In the genomic region with DNA sequence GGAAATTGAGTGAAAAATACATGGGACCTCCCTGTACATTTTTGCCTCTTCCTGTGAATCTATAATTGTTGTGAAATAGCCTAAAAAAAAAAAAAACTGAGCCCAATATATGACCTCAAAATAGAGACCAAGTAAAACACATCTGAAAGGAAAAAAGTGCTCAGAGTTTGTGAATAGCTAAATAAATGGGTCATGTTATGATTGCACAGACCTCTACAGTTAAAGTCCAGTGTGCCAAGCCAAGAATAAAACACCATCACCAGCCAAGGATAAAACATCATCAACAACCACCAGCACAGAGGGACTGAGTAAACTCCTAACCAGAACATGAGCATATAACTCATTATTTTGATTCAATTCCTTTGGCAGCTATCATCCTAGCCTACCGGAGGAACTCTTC, we compare ENCODE assay signal across 16 cellular contexts.
A peak's percentile ranks its signal among the peaks of the same experiment; 100 is the strongest.
DNase-seq lines count a peak whose midpoint lies in the region; ATAC-seq and TF ChIP-seq lines count a peak whose summit lies in the region.
"Had no signal": no experiment of that assay in that cellular context is flagged by ENCODE, and none has a peak within 500 bp of the region (broad histone marks: within the 10 kb centered on the region; RNA-seq: fewer than 3 reads in every experiment).

No MANE protein-coding gene starts in this region.

- intact Hi-C loops in Right ventricle myocardium inferior (cut with DNase I) (no loop called here), right cardiac atrium (cut with DNase I) (no loop called here), tibial artery (cut with DNase I; ENCODE audit: low total_unique reads) (no loop called here), body of pancreas (cut with DNase I) (no loop called here)

- 52% methylated on average over 1 of the region's 1 CpG for WGBS in right cardiac atrium
- 85 to 100% methylated on average over 1 of the region's 1 CpG for WGBS in body of pancreas, 2 donors

- H3K36me3 Mint-ChIP-seq in activated T-cell treated with anti-CD3 and anti-CD28 coated beads, Interleukin-2, amount 50 U/mL, for 72 hours (ENCODE audit: insufficient read depth in 2 of 2) = no peaks in the 10 kb centered on the region

- no peak overlapping the region for H3K4me3 Mint-ChIP-seq in activated T-cell treated with anti-CD3 and anti-CD28 coated beads, Interleukin-2, amount 50 U/mL, for 72 hours
- H3K4me3 Mint-ChIP-seq: IgD-negative memory B cell had no signal

- TF ChIP-seq CTCF in right atrium auricular region (IDR thresholded peaks at IDR 0.05) (no peak), tibial artery (IDR thresholded peaks at IDR 0.05) (no peak), Peyer's patch (IDR thresholded peaks at IDR 0.05) (no peak), body of pancreas (IDR thresholded peaks at IDR 0.05) (no peak)

- H3K36me3 ChIP-seq in right atrium auricular region (no peaks in the 10 kb centered on the region), tibial artery (no peaks in the 10 kb centered on the region), Peyer's patch (no peaks in the 10 kb centered on the region), body of pancreas (replicated peaks in 1 of 2; ENCODE audit: insufficient read depth in 1 of 2, low read depth in 2 of 2) (no peaks in the 10 kb centered on the region)
- H3K36me3 ChIP-seq: BLaER1 treated with 17β-estradiol and CSF1 and Interleukin-3, amounts not matched to agents 10 nM and 100 nM; HAP-1 had no signal

- H3K27ac ChIP-seq in right atrium auricular region (no peak overlapping the region), right cardiac atrium (ENCODE audit: low read length) (no peak overlapping the region), tibial artery (peak overlapping the region; percentile 31 to 37), Peyer's patch (no peak overlapping the region), body of pancreas (no peak overlapping the region)
- H3K27ac ChIP-seq: 22Rv1; BLaER1 treated with 17β-estradiol and CSF1 and Interleukin-3, amounts not matched to agents 10 nM and 100 nM had no signal

- H3K9me3 ChIP-seq in right atrium auricular region = no peaks in the 10 kb centered on the region
- no peaks in the 10 kb centered on the region for H3K9me3 ChIP-seq in right cardiac atrium (ENCODE audit: control insufficient read depth, low read length)
- H3K9me3 ChIP-seq in tibial artery = no peaks in the 10 kb centered on the region
- no peaks in the 10 kb centered on the region for H3K9me3 ChIP-seq in Peyer's patch
- no peaks in the 10 kb centered on the region for H3K9me3 ChIP-seq in body of pancreas
- H3K9me3 ChIP-seq: HAP-1 had no signal

- no peaks in the 10 kb centered on the region for H3K27me3 Mint-ChIP-seq in activated T-cell treated with anti-CD3 and anti-CD28 coated beads, Interleukin-2, amount 50 U/mL, for 72 hours (ENCODE audit: low read depth)
- H3K27me3 Mint-ChIP-seq: IgD-negative memory B cell had no signal

- H3K27ac Mint-ChIP-seq in activated T-cell treated with anti-CD3 and anti-CD28 coated beads, Interleukin-2, amount 50 U/mL, for 72 hours = no peak overlapping the region
- H3K27ac Mint-ChIP-seq: IgD-negative memory B cell had no signal

- no peaks in the 10 kb centered on the region for H3K4me1 ChIP-seq in right atrium auricular region
- H3K4me1 ChIP-seq in right cardiac atrium (ENCODE audit: control insufficient read depth, insufficient read depth, low read length) = no peaks in the 10 kb centered on the region
- H3K4me1 ChIP-seq in tibial artery = peaks cover 0 to 23% (median 6%) of the 10 kb centered on the region in 4 donors
- H3K4me1 ChIP-seq in Peyer's patch = no peaks in the 10 kb centered on the region
- no peaks in the 10 kb centered on the region for H3K4me1 ChIP-seq in body of pancreas
- H3K4me1 ChIP-seq: BLaER1 treated with 17β-estradiol and CSF1 and Interleukin-3, amounts not matched to agents 10 nM and 100 nM; HAP-1 had no signal

- ATAC-seq in Right ventricle myocardium inferior = peak; percentile 83
- ATAC-seq in right cardiac atrium = peak; percentile 66 to 94
- no peak for ATAC-seq in activated T-cell treated with anti-CD3 and anti-CD28 coated beads, Interleukin-2, amount 50 U/mL, for 72 hours (replicated peaks in 1 of 2)
- no peak for ATAC-seq in body of pancreas

- DNase-seq in Right ventricle myocardium inferior (ENCODE audit: missing footprints) (no peak), right atrium auricular region (ENCODE audit: low spot score) (no peak), fibroblast of gingiva (ENCODE audit: low read depth) (peak; percentile 91), right cardiac atrium (no peak), tibial artery (peak in 1 of 2 donors; percentile 30), Peyer's patch (no peak), body of pancreas (no peak)
- DNase-seq in activated T-cell treated with anti-CD3 and anti-CD28 coated beads, Interleukin-2, amount 50 U/mL, for 72 hours = no peak
- DNase-seq: NCI-H1417, NCI-H1930, NCI-H2171 treated with DMSO at 0.1 percent for 48 hours, NCI-H82 had no signal

- TF ChIP-seq POLR2A in Peyer's patch (IDR thresholded peaks at IDR 0.05) (no peak), body of pancreas (IDR thresholded peaks at IDR 0.05) (no peak)

- no peaks in the 10 kb centered on the region for H3K27me3 ChIP-seq in right atrium auricular region
- H3K27me3 ChIP-seq in right cardiac atrium (ENCODE audit: control insufficient read depth, insufficient read depth) = no peaks in the 10 kb centered on the region
- H3K27me3 ChIP-seq in tibial artery = no peaks in the 10 kb centered on the region
- H3K27me3 ChIP-seq in Peyer's patch = no peaks in the 10 kb centered on the region
- H3K27me3 ChIP-seq in body of pancreas = no peaks in the 10 kb centered on the region
- H3K27me3 ChIP-seq: BLaER1 treated with 17β-estradiol and CSF1 and Interleukin-3, amounts not matched to agents 10 nM and 100 nM had no signal

- H3K4me3 ChIP-seq in right atrium auricular region = no peak overlapping the region
- H3K4me3 ChIP-seq in right cardiac atrium (ENCODE audit: low read length) = no peak overlapping the region
- H3K4me3 ChIP-seq in tibial artery = no peak overlapping the region
- H3K4me3 ChIP-seq in Peyer's patch = no peak overlapping the region
- H3K4me3 ChIP-seq in body of pancreas = no peak overlapping the region
- H3K4me3 ChIP-seq: BLaER1 treated with 17β-estradiol and CSF1 and Interleukin-3, amounts not matched to agents 10 nM and 100 nM; HAP-1 had no signal

- no peaks in the 10 kb centered on the region for H3K9me3 Mint-ChIP-seq in activated T-cell treated with anti-CD3 and anti-CD28 coated beads, Interleukin-2, amount 50 U/mL, for 72 hours
- H3K9me3 Mint-ChIP-seq: IgD-negative memory B cell had no signal

- no peaks in the 10 kb centered on the region for H3K4me1 Mint-ChIP-seq in activated T-cell treated with anti-CD3 and anti-CD28 coated beads, Interleukin-2, amount 50 U/mL, for 72 hours (ENCODE audit: low read depth)
- H3K4me1 Mint-ChIP-seq: IgD-negative memory B cell had no signal

Comparison
In these comparisons a context has a peak if more than half of its experiments do, and no peak if none do; other contexts are left out.
1. ATAC-seq: peak in Right ventricle myocardium inferior (single experiment) and right cardiac atrium (2 of 2); none in activated T-cell treated with anti-CD3 and anti-CD28 coated beads, Interleukin-2, amount 50 U/mL, for 72 hours (0 of 2) and body of pancreas (single experiment).
2. H3K27ac ChIP-seq: peak in tibial artery (2 of 2); none in right atrium auricular region (0 of 2), right cardiac atrium (single experiment), Peyer's patch (0 of 4) and body of pancreas (0 of 4).